8 cellular contexts compared by ENCODE assay signal in genomic region chr5:137734962-137735530, GRCh38. TPM values are rescaled to one million over a fixed set of nuclear protein-coding genes. Genes with fewer than 3 reads are reported as not detected.
DNase-seq lines count a peak whose midpoint lies in the region; ATAC-seq and TF ChIP-seq lines count a peak whose summit lies in the region.

No MANE protein-coding gene starts in this region.

- peak overlapping the region in 2 of 3 donors; percentile 67 for H3K27ac ChIP-seq in right lobe of liver
- peak overlapping the region; percentile 51 for H3K27ac ChIP-seq in tibial artery
- H3K27ac ChIP-seq in RWPE1: no peak overlapping the region

- TF ChIP-seq POLR2A in right lobe of liver (IDR thresholded peaks at IDR 0.05): no peak

- no peaks in the 10 kb centered on the region for H3K27me3 ChIP-seq in right lobe of liver
- H3K27me3 ChIP-seq in tibial artery: no peaks in the 10 kb centered on the region

- H3K9me3 ChIP-seq in right lobe of liver (no peaks in the 10 kb centered on the region), tibial artery (no peaks in the 10 kb centered on the region)

- POLR2A ChIA-PET in RWPE1 (lab: Yijun Ruan, JAX; ENCODE audit: low non-redundant PET): no interaction called here

- TF ChIP-seq CTCF in right lobe of liver (IDR thresholded peaks at IDR 0.05) (no peak), tibial artery (IDR thresholded peaks at IDR 0.05) (no peak), RWPE1 (conservative IDR thresholded peaks at IDR 0.05; ENCODE audit: low read depth) (no peak)

- CTCF ChIA-PET in RWPE1 (lab: Yijun Ruan, JAX): interaction anchor here (0.7 to 2.0 kb wide), 2 partner anchors 73 to 105 kb away, joined by 3 to 6 read pairs; no protein-coding TSS in a partner anchor

- no peaks in the 10 kb centered on the region for H3K36me3 ChIP-seq in right lobe of liver
- H3K36me3 ChIP-seq in tibial artery: no peaks in the 10 kb centered on the region

- DNase-seq in COR-L47 (lab: John Stamatoyannopoulos, UW) (peak; percentile 35), NCI-H345 (lab: John Stamatoyannopoulos, UW) (peak; percentile 51), ecto neural progenitor cell (ENCODE audit: low spot score) (peak; percentile 56), right lobe of liver (peak; percentile 26 to 51 (median 50)), tibial artery (peak; percentile 33 to 71), RWPE1 (ENCODE audit: low spot score) (no peak), cerebellum (ENCODE audit: low spot score) (no peak)

- H3K4me1 ChIP-seq in right lobe of liver (peaks cover 0 to 45% (median 4%) of the 10 kb centered on the region in 4 donors), tibial artery (peaks cover 0 to 17% (median 12%) of the 10 kb centered on the region in 4 donors)

- peak overlapping the region; percentile 23 to 60 (median 48) for H3K4me3 ChIP-seq in right lobe of liver
- H3K4me3 ChIP-seq in tibial artery: peak overlapping the region; percentile 46 to 55

- intact Hi-C loops in right lobe of liver (cut with DNase I) (loop anchor here in 1 of 2 donors (5.0 kb wide), 1 partner anchor 68 kb away; no protein-coding TSS in a partner anchor), tibial artery (cut with DNase I; ENCODE audit: low total_unique reads) (no loop called here)

- WGBS in right lobe of liver (ENCODE audit: insufficient coverage, low coverage, low lambda C conversion rate, missing lambda C conversion rate): 23% methylated on average over 9 of the region's 14 CpGs

- ATAC-seq in GM19438 (IDR thresholded peaks at IDR 0.05; ENCODE audit: low read depth, unreplicated experiment): peak; percentile 38
- ATAC-seq in right lobe of liver: peak; percentile 21 to 51 (median 45)

RNA-seq across cellular contexts. Expression of gene KLHL3, which starts 0.8 kb away (rescaled TPM):
- total RNA-seq in right lobe of liver (1 to 10 TPM; 1.9 to 8.5 (median 3.3) TPM), cerebellum (18.0 TPM)

RNA-seq across cellular contexts. Expression of gene HNRNPA0, which starts 19.1 kb away (rescaled TPM):
- total RNA-seq in right lobe of liver (1 to 10 TPM; 3.6 to 9.8 (median 8.1) TPM), cerebellum (39.9 TPM)

Comparison
In these comparisons a context has a peak if more than half of its experiments do, and no peak if none do; other contexts are left out.
1. DNase-seq: peak in COR-L47 (single experiment), NCI-H345 (single experiment), ecto neural progenitor cell (single experiment), right lobe of liver (3 of 3) and tibial artery (2 of 2); none in RWPE1 (single experiment) and cerebellum (single experiment).